Comparison of ENCODE assay signal across 10 cellular contexts in the genomic region with DNA sequence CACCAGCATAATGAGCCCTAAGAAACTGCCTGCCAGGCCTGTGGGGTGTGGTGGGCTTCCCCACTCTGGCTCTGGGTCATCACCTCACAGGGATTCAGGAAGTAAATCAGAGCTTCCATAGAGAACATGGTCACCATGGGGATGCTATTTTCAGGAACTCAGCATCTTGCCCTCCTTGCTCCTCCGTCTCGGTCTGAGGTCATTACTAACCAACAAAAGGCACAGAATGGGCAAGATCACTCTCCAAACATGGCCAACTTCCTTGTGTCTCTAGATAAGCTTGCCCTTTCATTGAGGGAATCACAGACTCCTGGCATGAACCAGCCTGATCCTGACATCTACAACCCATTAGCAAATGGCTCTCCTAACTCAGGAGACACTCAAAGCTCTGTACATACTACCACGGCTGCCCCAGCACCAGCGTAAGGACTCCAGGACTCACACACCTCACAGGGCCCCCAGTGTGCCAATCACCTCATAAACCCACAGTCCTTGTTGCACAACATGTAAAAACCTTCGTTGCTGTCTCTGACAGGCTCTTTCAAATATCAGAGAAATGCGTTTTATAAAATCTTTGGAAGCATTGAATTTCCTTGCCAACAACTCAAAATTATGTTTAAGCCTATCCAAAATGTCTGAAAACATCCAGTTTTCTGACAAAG. TPM values are rescaled to one million over a fixed set of nuclear protein-coding genes. Genes with fewer than 3 reads are reported as not detected.
DNase-seq lines count a peak whose midpoint lies in the region; ATAC-seq and TF ChIP-seq lines count a peak whose summit lies in the region.
"Had no signal": no experiment of that assay in that cellular context is flagged by ENCODE, and none has a peak within 500 bp of the region (broad histone marks: within the 10 kb centered on the region; RNA-seq: fewer than 3 reads in every experiment).

No MANE protein-coding gene starts in this region.

- no peak for TF ChIP-seq CTCF in ascending aorta (IDR thresholded peaks at IDR 0.05)
- no peak for TF ChIP-seq CTCF in liver (IDR thresholded peaks at IDR 0.05; ENCODE audit: low read depth, low read length, missing input control)

- intact Hi-C loops in ascending aorta (cut with DNase I), result loop anchor here (10.0 kb wide), 1 partner anchor 323 kb away; no protein-coding TSS in a partner anchor

- H3K9me3 ChIP-seq in ascending aorta (no peaks in the 10 kb centered on the region), liver (ENCODE audit: control insufficient read depth in 4 of 4, low read length in 3 of 4) (no peaks in the 10 kb centered on the region)

- H3K27me3 ChIP-seq in ascending aorta, result no peaks in the 10 kb centered on the region
- no peaks in the 10 kb centered on the region for H3K27me3 ChIP-seq in liver (ENCODE audit: control insufficient read depth in 4 of 4, insufficient read depth in 4 of 4, low read length in 3 of 4)

- no peak overlapping the region for H3K9ac ChIP-seq in liver (ENCODE audit: low read depth in 1 of 2, low read length in 2 of 2)

- no peak overlapping the region for H3K4me3 ChIP-seq in ascending aorta
- no peak overlapping the region for H3K4me3 ChIP-seq in liver (ENCODE audit: low read depth in 1 of 3, low read length in 3 of 3)

- TF ChIP-seq RAD21 in liver (IDR thresholded peaks at IDR 0.05), result no peak

- peak; percentile 59 for DNase-seq in NCI-H2029 (lab: John Stamatoyannopoulos, UW)
- DNase-seq in ascending aorta (ENCODE audit: low spot score in 2 of 2), result peak in 1 of 2 donors; percentile 67
- no peak for DNase-seq in LoVo (ENCODE audit: low spot score)
- DNase-seq in DMS153 treated with DMSO at 0.1 percent for 48 hours (lab: John Stamatoyannopoulos, UW; ENCODE audit: unreplicated experiment), result no peak
- DNase-seq: activated CD8-positive, alpha-beta memory T cell treated with anti-CD3 and anti-CD28 coated beads, Interleukin-2, amount 50 U/mL, for 48 hours; stimulated activated naive CD4-positive, alpha-beta T cell treated with Interleukin-2 at 50 U/mL for 16 hours had no signal

- H3K27ac ChIP-seq in ascending aorta (peak overlapping the region; percentile 94 to 99), liver (ENCODE audit: low read depth in 1 of 2, low read length in 2 of 2) (peak overlapping the region; percentile 92 to 98), temporal lobe (ENCODE audit: low read depth, low read length) (peak overlapping the region; percentile 49)

- H3K4me1 ChIP-seq in ascending aorta (peaks cover 65 to 94% of the 10 kb centered on the region in 2 donors), liver (ENCODE audit: control insufficient read depth in 4 of 4, insufficient read depth in 4 of 4, low read length in 3 of 4) (peaks cover 37 to 77% (median 55%) of the 10 kb centered on the region in 4 donors)

- ATAC-seq in HG02678 (IDR thresholded peaks at IDR 0.05; ENCODE audit: unreplicated experiment), result no peak

- H3K36me3 ChIP-seq in ascending aorta (peaks cover 8 to 12% of the 10 kb centered on the region in 2 donors), liver (ENCODE audit: control insufficient read depth in 4 of 4, insufficient read depth in 3 of 4, low read depth in 1 of 4, low read length in 3 of 4) (peaks cover 0 to 10% (median 6%) of the 10 kb centered on the region in 4 donors)

- WGBS in liver, result 53% methylated on average over 6 of the region's 6 CpGs

TF ChIP-seq in liver, 16 proteins besides CTCF, POLR2A, EP300 and RAD21:
- peak; percentile 15 to 34 for TF ChIP-seq HNF4A (conservative IDR thresholded peaks at IDR 0.05)
- no peak for TF ChIP-seq TAF1 (conservative IDR thresholded peaks at IDR 0.05)
- no peak for TF ChIP-seq FOXA2 (IDR thresholded peaks at IDR 0.05)
TF ChIP-seq in liver: peak in this region for 1.

RNA-seq across cellular contexts. Expression of gene FYCO1, which starts 7.4 kb away (rescaled TPM):
- total RNA-seq in ascending aorta, result 56.2 TPM
- total RNA-seq in liver, result 10 to 100 TPM; 11.9 to 17.1 TPM
- polyA plus RNA-seq in liver, result 1 to 10 TPM; 3.0 to 8.5 TPM
- total RNA-seq in temporal lobe, result 3.4 TPM

RNA-seq across cellular contexts. Expression of gene XCR1, which starts 39.1 kb away (rescaled TPM):
- total RNA-seq in ascending aorta (not detected), liver (under 1 TPM in 1 of 2 donors, not detected in 1; under 0.01 TPM), temporal lobe (not detected)
- under 1 TPM; 0.03 to 0.08 TPM for polyA plus RNA-seq in liver
- total RNA-seq: H4 had no signal

RNA-seq across cellular contexts. Expression of gene CXCR6, which starts 45.0 kb away (rescaled TPM):
- total RNA-seq in ascending aorta (2.1 TPM), liver (1 to 10 TPM in 1 of 2 donors, under 1 TPM in 1; 0.75 to 2.9 TPM), temporal lobe (not detected)
- polyA plus RNA-seq in liver, result 1 to 10 TPM in 1 of 2 donors, under 1 TPM in 1; 0.60 to 1.2 TPM
- total RNA-seq: H4 had no signal
